Comparison of ENCODE assay signal across 29 cellular contexts in genomic region chr3:66778749-66779148, GRCh38.
"Had no signal": no experiment of that assay in that cellular context is flagged by ENCODE, and none has a peak within 500 bp of the region (broad histone marks: within the 10 kb centered on the region; RNA-seq: fewer than 3 reads in every experiment).

No MANE protein-coding gene starts in this region.

- FAIRE-seq: astrocyte, colon, endothelial cell of umbilical vein, small intestine had no signal

- H3K27me3 Mint-ChIP-seq: activated CD8-positive, alpha-beta memory T cell treated with anti-CD3 and anti-CD28 coated beads, Interleukin-2, amount 10 ng/mL, durations not matched to agents 7 days and 5 days had no signal

- H3K4me3 Mint-ChIP-seq: activated B cell treated with CpG ODN at 0.5 μM for 24 hours; activated CD4-positive, alpha-beta memory T cell treated with anti-CD3 and anti-CD28 coated beads for 36 hours; activated CD8-positive, alpha-beta memory T cell treated with anti-CD3 and anti-CD28 coated beads, Interleukin-2, amount 10 ng/mL, durations not matched to agents 7 days and 5 days; activated naive CD8-positive, alpha-beta T cell; central memory CD8-positive, alpha-beta T cell; effector memory CD8-positive, alpha-beta T cell; mesothelial cell of epicardium; natural killer cell; T-helper 1 cell treated with Interleukin-12 subunit alpha and Interleukin-12 subunit beta and Interleukin-4 antibody, amounts not matched to agents 30 μg/mL and 1 μg/mL, for 36 hours had no signal

- H3K4me3 ChIP-seq: adrenal gland, dorsolateral prefrontal cortex, esophagus muscularis mucosa, gastroesophageal sphincter, left ventricle myocardium inferior, suprapubic skin, tibial nerve had no signal

- H3K9me3 Mint-ChIP-seq: activated B cell treated with CpG ODN at 0.5 μM for 24 hours; central memory CD8-positive, alpha-beta T cell; effector memory CD8-positive, alpha-beta T cell; natural killer cell; T-helper 1 cell treated with Interleukin-12 subunit alpha and Interleukin-12 subunit beta and Interleukin-4 antibody, amounts not matched to agents 30 μg/mL and 1 μg/mL, for 36 hours had no signal

- H3K36me3 Mint-ChIP-seq: activated CD4-positive, alpha-beta memory T cell treated with anti-CD3 and anti-CD28 coated beads for 36 hours; activated CD8-positive, alpha-beta memory T cell treated with anti-CD3 and anti-CD28 coated beads, Interleukin-2, amount 10 ng/mL, durations not matched to agents 7 days and 5 days; activated naive CD8-positive, alpha-beta T cell; mesothelial cell of epicardium; natural killer cell had no signal

- H3K27ac Mint-ChIP-seq: activated B cell treated with CpG ODN at 0.5 μM for 24 hours; activated CD4-positive, alpha-beta memory T cell treated with anti-CD3 and anti-CD28 coated beads for 36 hours; activated CD8-positive, alpha-beta memory T cell treated with anti-CD3 and anti-CD28 coated beads, Interleukin-2, amount 10 ng/mL, durations not matched to agents 7 days and 5 days; activated naive CD8-positive, alpha-beta T cell; effector memory CD8-positive, alpha-beta T cell; mesothelial cell of epicardium; natural killer cell; T-helper 1 cell treated with Interleukin-12 subunit alpha and Interleukin-12 subunit beta and Interleukin-4 antibody, amounts not matched to agents 30 μg/mL and 1 μg/mL, for 36 hours had no signal

- DNase-seq: activated B cell treated with CpG ODN at 0.5 μM for 24 hours; activated CD4-positive, alpha-beta memory T cell treated with anti-CD3 and anti-CD28 coated beads for 36 hours; activated CD4-positive, alpha-beta T cell treated with anti-CD3 and anti-CD28 coated beads for 4 hours; activated CD8-positive, alpha-beta memory T cell treated with anti-CD3 and anti-CD28 coated beads, Interleukin-2, amount 10 ng/mL, durations not matched to agents 7 days and 5 days; activated naive CD4-positive, alpha-beta T cell; activated T-cell treated with anti-CD3 and anti-CD28 coated beads for 4 hours; adrenal gland; dorsolateral prefrontal cortex; effector memory CD8-positive, alpha-beta T cell; head of caudate nucleus; hypothalamus; left ventricle myocardium inferior; natural killer cell; small intestine; stimulated activated CD4-positive, alpha-beta T cell treated with anti-CD3 and anti-CD28 coated beads, Interleukin-2, amount 100 ng/mL, for 24 hours; stimulated activated naive CD4-positive, alpha-beta T cell treated with Interleukin-2 at 50 U/mL for 16 hours; T1000 had no signal

- H3K4me1 Mint-ChIP-seq: activated B cell treated with CpG ODN at 0.5 μM for 24 hours; activated CD8-positive, alpha-beta memory T cell treated with anti-CD3 and anti-CD28 coated beads, Interleukin-2, amount 10 ng/mL, durations not matched to agents 7 days and 5 days; central memory CD8-positive, alpha-beta T cell; mesothelial cell of epicardium; natural killer cell had no signal

- H3K36me3 ChIP-seq: adrenal gland, esophagus muscularis mucosa, gastroesophageal sphincter, left ventricle myocardium inferior, suprapubic skin, tibial nerve had no signal

- H3K27me3 ChIP-seq: adrenal gland, dorsolateral prefrontal cortex, esophagus muscularis mucosa, gastroesophageal sphincter, suprapubic skin, tibial nerve had no signal

- ATAC-seq: activated CD8-positive, alpha-beta memory T cell treated with anti-CD3 and anti-CD28 coated beads, Interleukin-2, amount 10 ng/mL, durations not matched to agents 7 days and 5 days; effector memory CD8-positive, alpha-beta T cell; gastroesophageal sphincter; natural killer cell; sciatic nerve had no signal
